ENCODE assay signal across 8 cellular contexts in the genomic region with DNA sequence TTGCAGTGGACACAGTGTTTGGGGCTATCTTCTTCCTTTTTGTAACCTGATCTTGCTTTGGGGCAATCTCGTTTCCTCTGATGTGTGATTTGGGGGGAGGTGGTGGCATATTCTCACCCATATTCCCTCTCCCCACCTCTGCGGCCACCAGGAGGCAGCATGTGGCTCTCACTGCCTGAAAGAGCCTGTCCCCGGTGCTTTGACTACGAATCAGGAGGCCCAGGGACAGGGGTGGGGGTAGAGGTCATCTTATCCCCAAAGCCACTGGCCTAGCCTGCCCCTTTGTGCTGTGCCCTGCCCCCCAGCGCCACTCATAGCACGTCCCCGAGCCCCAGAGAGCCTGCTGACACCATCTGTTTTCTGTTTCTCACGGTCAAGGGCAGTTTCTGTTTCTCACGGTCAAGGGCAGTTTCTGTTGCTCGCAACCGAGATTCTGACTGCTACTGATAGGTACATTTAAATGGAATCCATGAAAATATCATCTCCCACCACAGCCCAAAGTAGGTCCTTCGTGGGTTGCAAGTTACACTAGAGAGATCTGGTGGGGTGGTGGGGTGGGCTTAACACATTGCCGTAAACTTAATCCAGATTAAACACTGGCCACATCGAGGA. TPM values are rescaled to one million over a fixed set of nuclear protein-coding genes. Genes with fewer than 3 reads are reported as not detected.
DNase-seq lines count a peak whose midpoint lies in the region; ATAC-seq lines count a peak whose summit lies in the region.

No MANE protein-coding gene starts in this region.

- no peaks in the 10 kb centered on the region for H3K36me3 Mint-ChIP-seq in activated naive CD8-positive, alpha-beta T cell treated with anti-CD3 and anti-CD28 coated beads, Interleukin-2, amount 10 ng/mL, durations not matched to agents 7 days and 5 days

- H3K4me3 ChIP-seq in iPS-20b (ENCODE audit: low read length): no peak overlapping the region

- in situ Hi-C loops in G401 (cut with HindIII; ENCODE audit: low sequenced_read_pairs): no loop called here

- DNase-seq in G401 (ENCODE audit: low spot score): peak; percentile 23
- DNase-seq in SHP77 (lab: John Stamatoyannopoulos, UW): peak; percentile 48 to 75
- DNase-seq in activated naive CD8-positive, alpha-beta T cell treated with anti-CD3 and anti-CD28 coated beads, Interleukin-2, amount 10 ng/mL, durations not matched to agents 7 days and 5 days: peak; percentile 53
- peak; percentile 29 to 33 for DNase-seq in stimulated activated CD4-positive, alpha-beta T cell treated with anti-CD3 and anti-CD28 coated beads, Interleukin-2, amount 100 ng/mL, for 48 hours
- no peak for DNase-seq in NCI-H1105 treated with DMSO at 0.1 percent for 48 hours (lab: John Stamatoyannopoulos, UW)
- no peak for DNase-seq in SKM-1 treated with dmso at 0.1 percent for 144 hours (lab: John Stamatoyannopoulos, UW; ENCODE audit: unreplicated experiment)

- peaks cover 3% of the 10 kb centered on the region for H3K4me1 Mint-ChIP-seq in activated naive CD8-positive, alpha-beta T cell treated with anti-CD3 and anti-CD28 coated beads, Interleukin-2, amount 10 ng/mL, durations not matched to agents 7 days and 5 days

- H3K9me3 Mint-ChIP-seq in activated naive CD8-positive, alpha-beta T cell treated with anti-CD3 and anti-CD28 coated beads, Interleukin-2, amount 10 ng/mL, durations not matched to agents 7 days and 5 days: no peaks in the 10 kb centered on the region

- H3K9ac ChIP-seq in iPS-20b (ENCODE audit: low read depth, low read length): peak overlapping the region; percentile 25; the same call in 1 of the 2 replicates

- H3K9me3 ChIP-seq in iPS-20b (ENCODE audit: insufficient read depth, low read depth, low read length): no peaks in the 10 kb centered on the region

- H3K27me3 ChIP-seq in iPS-20b (ENCODE audit: insufficient read depth, low read length): no peaks in the 10 kb centered on the region

- H3K4me1 ChIP-seq in iPS-20b (ENCODE audit: insufficient read depth, low read length): peaks cover 18% of the 10 kb centered on the region; the same call in 1 of the 2 replicates

- no peak overlapping the region for H3K27ac Mint-ChIP-seq in activated naive CD8-positive, alpha-beta T cell treated with anti-CD3 and anti-CD28 coated beads, Interleukin-2, amount 10 ng/mL, durations not matched to agents 7 days and 5 days

- POLR2A ChIA-PET in activated naive CD8-positive, alpha-beta T cell treated with anti-CD3 and anti-CD28 coated beads, Interleukin-2, amount 10 ng/mL, durations not matched to agents 7 days and 5 days (lab: Charles Lee): interaction anchor here (0.9 kb wide), 1 partner anchor 28 kb away, joined by 3 read pairs; the partner anchor contains the start of gene PHYH

- peak; percentile 56 for ATAC-seq in HG02763 (IDR thresholded peaks at IDR 0.05; ENCODE audit: unreplicated experiment)
- ATAC-seq in activated naive CD8-positive, alpha-beta T cell treated with anti-CD3 and anti-CD28 coated beads, Interleukin-2, amount 10 ng/mL, durations not matched to agents 7 days and 5 days (ENCODE audit: low read depth): peak; percentile 70

- H3K36me3 ChIP-seq in iPS-20b (ENCODE audit: insufficient read depth, low read depth, low read length): no peaks in the 10 kb centered on the region

- no peak overlapping the region for H3K4me3 Mint-ChIP-seq in activated naive CD8-positive, alpha-beta T cell treated with anti-CD3 and anti-CD28 coated beads, Interleukin-2, amount 10 ng/mL, durations not matched to agents 7 days and 5 days

- no peaks in the 10 kb centered on the region for H3K27me3 Mint-ChIP-seq in activated naive CD8-positive, alpha-beta T cell treated with anti-CD3 and anti-CD28 coated beads, Interleukin-2, amount 10 ng/mL, durations not matched to agents 7 days and 5 days

- H3K27ac ChIP-seq in iPS-20b (ENCODE audit: low read length): peak overlapping the region; percentile 5

RNA-seq across cellular contexts. Expression of gene PHYH, which starts 28.2 kb away (rescaled TPM):
- total RNA-seq in G401 (2014; rRNA removed; shearing (Covaris generic)): 32.9 and 43.3 TPM in 2 replicates
- 10 to 100 TPM; 15.1 to 16.0 TPM for total RNA-seq in activated naive CD8-positive, alpha-beta T cell treated with anti-CD3 and anti-CD28 coated beads, Interleukin-2, amount 10 ng/mL, durations not matched to agents 7 days and 5 days

RNA-seq across cellular contexts. Expression of gene UCMA, which starts 37.5 kb away (rescaled TPM):
- not detected in 2 replicates for total RNA-seq in G401 (2014; rRNA removed; shearing (Covaris generic))
- total RNA-seq in activated naive CD8-positive, alpha-beta T cell treated with anti-CD3 and anti-CD28 coated beads, Interleukin-2, amount 10 ng/mL, durations not matched to agents 7 days and 5 days: not detected

Comparison
In these comparisons a context has a peak if more than half of its experiments do, and no peak if none do; other contexts are left out.
1. DNase-seq: peak in G401 (single experiment), SHP77 (2 of 2), activated naive CD8-positive, alpha-beta T cell treated with anti-CD3 and anti-CD28 coated beads, Interleukin-2, amount 10 ng/mL, durations not matched to agents 7 days and 5 days (single experiment) and stimulated activated CD4-positive, alpha-beta T cell treated with anti-CD3 and anti-CD28 coated beads, Interleukin-2, amount 100 ng/mL, for 48 hours (2 of 2); none in NCI-H1105 treated with DMSO at 0.1 percent for 48 hours (single experiment) and SKM-1 treated with dmso at 0.1 percent for 144 hours (single experiment).